Comparison of ENCODE assay signal across 26 cellular contexts in genomic region chr2:177042311-177042710, GRCh38.
DNase-seq lines count a peak whose midpoint lies in the region; TF ChIP-seq lines count a peak whose summit lies in the region.
"Had no signal": no experiment of that assay in that cellular context is flagged by ENCODE, and none has a peak within 500 bp of the region (broad histone marks: within the 10 kb centered on the region; RNA-seq: fewer than 3 reads in every experiment).

No MANE protein-coding gene starts in this region.

- no peak overlapping the region for H3K56ac ChIP-seq in H9 (ENCODE audit: insufficient read length, low read depth, low read length)

- no peak overlapping the region for H3K14ac ChIP-seq in H9 (ENCODE audit: insufficient read depth, low read length)

- H4K20me1 ChIP-seq in H9 (ENCODE audit: control insufficient read depth, insufficient read depth, insufficient read length), result no peaks in the 10 kb centered on the region
- H4K20me1 ChIP-seq: BLaER1 had no signal

- TF ChIP-seq CTCF in H9 (conservative IDR thresholded peaks at IDR 0.05) (no peak), HEK293 (tag by site-specific recombination; IDR thresholded peaks at IDR 0.05) (no peak), VCaP (conservative IDR thresholded peaks at IDR 0.05) (no peak), RWPE1 (conservative IDR thresholded peaks at IDR 0.05; ENCODE audit: low read depth) (no peak)

- no peak overlapping the region for H3T11ph ChIP-seq in H9 (ENCODE audit: low read length)

- H2BK15ac ChIP-seq in H9 (ENCODE audit: low read depth, low read length), result no peak overlapping the region

- no peak overlapping the region for H2BK20ac ChIP-seq in H9 (ENCODE audit: low read depth, low read length, poor library complexity, severe bottlenecking)

- WGBS in H9 (ENCODE audit: extremely low coverage, insufficient read length, low lambda C conversion rate), result no CpG with 5 or more reads among the region's 3 CpGs

- CTCF ChIA-PET in HEK293 (lab: Yijun Ruan, JAX) (interaction anchor here (0.7 kb wide), 1 partner anchor 12 kb away, joined by 3 read pairs; no protein-coding TSS in a partner anchor), RWPE1 (lab: Yijun Ruan, JAX) (no interaction called here)

- H2AK5ac ChIP-seq in H9 (ENCODE audit: insufficient read length, low read length), result no peak overlapping the region

- no peak overlapping the region for H3K18ac ChIP-seq in H9 (ENCODE audit: insufficient read length, low read depth, low read length)

- H3K36me3 ChIP-seq in HEK293 (ENCODE audit: control insufficient read depth in 2 of 2, insufficient read depth in 1 of 2, low read length in 2 of 2), result no peaks in the 10 kb centered on the region
- H3K36me3 ChIP-seq in SJSA1, result no peaks in the 10 kb centered on the region
- H3K36me3 ChIP-seq: BE2C, BLaER1 had no signal

- H3K27me3 Mint-ChIP-seq in H9 (ENCODE audit: low read depth), result no peaks in the 10 kb centered on the region; the same call in 1 of the 2 replicates

- H3K79me2 ChIP-seq in H9 (ENCODE audit: insufficient read depth, low read length), result no peaks in the 10 kb centered on the region

- H3K9ac ChIP-seq in H9 (ENCODE audit: extremely low read depth, insufficient read length, low read length), result no peak overlapping the region
- H3K9ac ChIP-seq: BLaER1 had no signal

- no peak overlapping the region for H4K8ac ChIP-seq in H9 (replicated peaks; ENCODE audit: insufficient read length, low read depth, low read length)

- H3K4me3 Mint-ChIP-seq in H9, result no peak overlapping the region
- H3K4me3 Mint-ChIP-seq: CD14-positive monocyte; CD4-positive, alpha-beta memory T cell; CD4-positive, CD25-positive, alpha-beta regulatory T cell; CD8-positive, alpha-beta memory T cell had no signal

- no peaks in the 10 kb centered on the region for H3K4me1 ChIP-seq in H9 (ENCODE audit: insufficient read depth, low read length)
- H3K4me1 ChIP-seq in HEK293 (ENCODE audit: control insufficient read depth, insufficient read depth, low read length), result peaks cover 9% of the 10 kb centered on the region
- peaks cover 7% of the 10 kb centered on the region for H3K4me1 ChIP-seq in SJSA1 (replicated peaks)
- H3K4me1 ChIP-seq: BLaER1 had no signal

- no peak overlapping the region for H2BK12ac ChIP-seq in H9 (ENCODE audit: insufficient read length, low read depth, low read length)

- H3K4ac ChIP-seq in H9 (ENCODE audit: low read depth, low read length), result no peak overlapping the region

- no peaks in the 10 kb centered on the region for H3K36me3 Mint-ChIP-seq in H9 (ENCODE audit: insufficient read depth in 1 of 3, low read depth in 3 of 3)
- H3K36me3 Mint-ChIP-seq: CD14-positive monocyte; CD4-positive, alpha-beta memory T cell; CD4-positive, CD25-positive, alpha-beta regulatory T cell; CD8-positive, alpha-beta memory T cell had no signal

- no peak overlapping the region for H3K4me2 ChIP-seq in H9 (ENCODE audit: insufficient read depth, insufficient read length, low read length)
- H3K4me2 ChIP-seq: BLaER1 had no signal

- H3K4me3 ChIP-seq in HEK293 (ENCODE audit: low read depth, low read length) (no peak overlapping the region), SJSA1 (no peak overlapping the region)
- H3K4me3 ChIP-seq: BLaER1, GM12878 had no signal

- H4K91ac ChIP-seq in H9 (ENCODE audit: insufficient read length, low read depth, low read length), result no peak overlapping the region

- H3K9me3 ChIP-seq in H9 (ENCODE audit: control insufficient read depth, low read depth, low read length), result no peaks in the 10 kb centered on the region
- no peaks in the 10 kb centered on the region for H3K9me3 ChIP-seq in HEK293 (ENCODE audit: control insufficient read depth, insufficient read depth, low read depth, low read length)
- H3K9me3 ChIP-seq in SJSA1 (replicated peaks), result no peaks in the 10 kb centered on the region
- H3K9me3 ChIP-seq: BE2C, BLaER1 had no signal

- no peaks in the 10 kb centered on the region for H3K9me3 Mint-ChIP-seq in H9
- H3K9me3 Mint-ChIP-seq: CD14-positive monocyte; CD4-positive, alpha-beta memory T cell; CD4-positive, CD25-positive, alpha-beta regulatory T cell had no signal

- H3K27ac Mint-ChIP-seq in H9, result no peak overlapping the region
- H3K27ac Mint-ChIP-seq: CD14-positive monocyte; CD4-positive, alpha-beta memory T cell; CD4-positive, CD25-positive, alpha-beta regulatory T cell had no signal

- POLR2A ChIA-PET in HEK293 (lab: Yijun Ruan, JAX) (no interaction called here), RWPE1 (lab: Yijun Ruan, JAX; ENCODE audit: low non-redundant PET) (no interaction called here)

- no peaks in the 10 kb centered on the region for H3K23me2 ChIP-seq in H9 (ENCODE audit: insufficient read length, low read depth, low read length, poor library complexity, severe bottlenecking)

- peak overlapping the region; percentile 50 for H2AFZ ChIP-seq in H9 (ENCODE audit: low read length)

- DNase-seq in H9 (no peak), SJSA1 (ENCODE audit: low read depth in 1 of 2, low spot score in 2 of 2) (no peak), T-helper 9 cell (no peak), RWPE1 (ENCODE audit: low spot score) (no peak), NCI-H69 (lab: John Stamatoyannopoulos, UW) (no peak)
- DNase-seq in stimulated activated CD4-positive, alpha-beta T cell treated with anti-CD3 and anti-CD28 coated beads, Interleukin-12 subunit alpha, Interleukin-12 subunit beta, amount 100 ng/mL, for 4 hours, result no peak
- DNase-seq: 8988T; ACHN; BE2C; C1 segment of cervical spinal cord; CD4-positive, alpha-beta memory T cell; CD4-positive, CD25-positive, alpha-beta regulatory T cell; CD8-positive, alpha-beta memory T cell; COR-L47; DMS 273 treated with DMSO at 0.1 percent for 48 hours; DMS153; DMS53; DMS79; DND-41; EL; GDM1 had no signal

- H3K27me3 ChIP-seq in H9 (ENCODE audit: insufficient read depth, low read length) (no peaks in the 10 kb centered on the region), SJSA1 (replicated peaks) (no peaks in the 10 kb centered on the region)
- H3K27me3 ChIP-seq: BE2C, BLaER1 had no signal

- no peak overlapping the region for H4K5ac ChIP-seq in H9 (ENCODE audit: insufficient read length, low read depth, low read length)

- H2BK120ac ChIP-seq in H9 (ENCODE audit: low read depth, low read length, poor library complexity, severe bottlenecking), result no peak overlapping the region

- H3K27ac ChIP-seq in H9 (ENCODE audit: insufficient read length, low read depth, low read length), result no peak overlapping the region
- no peak overlapping the region for H3K27ac ChIP-seq in HEK293 (ENCODE audit: extremely low read depth, low read depth, low read length)
- peak overlapping the region; percentile 22; the same call in 1 of the 2 replicates for H3K27ac ChIP-seq in SJSA1
- H3K27ac ChIP-seq in VCaP, result peak overlapping the region; percentile 34
- H3K27ac ChIP-seq in RWPE1, result no peak overlapping the region
- H3K27ac ChIP-seq: BLaER1 had no signal

- H3K23ac ChIP-seq in H9 (ENCODE audit: insufficient read length, low read depth, low read length), result no peak overlapping the region

- no peak overlapping the region for H2BK5ac ChIP-seq in H9 (ENCODE audit: insufficient read length, low read length)

- H3K79me1 ChIP-seq in H9 (ENCODE audit: insufficient read depth, low read depth, low read length, poor library complexity, severe bottlenecking), result no peaks in the 10 kb centered on the region

- H3K4me1 Mint-ChIP-seq in H9, result peaks cover 3 to 7% of the 10 kb centered on the region in 2 experiments
- H3K4me1 Mint-ChIP-seq: CD14-positive monocyte; CD4-positive, alpha-beta memory T cell; CD4-positive, CD25-positive, alpha-beta regulatory T cell; CD8-positive, alpha-beta memory T cell had no signal

TF ChIP-seq in HEK293, 187 proteins besides CTCF, POLR2A, EP300 and RAD21 (continues in another document):
- TF ChIP-seq ZBTB49 (tag by site-specific recombination; IDR thresholded peaks at IDR 0.05; ENCODE audit: low read depth) (no peak), KLF10 (tag by site-specific recombination; IDR thresholded peaks at IDR 0.05) (0 out of 2 replicates have a peak, but pooled peaks have one; percentile 45), FEZF1 (tag by site-specific recombination; IDR thresholded peaks at IDR 0.05) (0 out of 2 replicates have a peak, but pooled peaks have one; percentile 26), ZBTB44 (tag by site-specific recombination; IDR thresholded peaks at IDR 0.05) (0 out of 2 replicates have a peak, but pooled peaks have one; percentile 16), ZSCAN16 (tag by site-specific recombination; IDR thresholded peaks at IDR 0.05) (no peak), GLIS1 (tag by site-specific recombination; IDR thresholded peaks at IDR 0.05) (0 out of 2 replicates have a peak, but pooled peaks have one; percentile 13)

Comparison
In these comparisons a context has a peak if more than half of its experiments do, and no peak if none do; other contexts are left out.
1. H3K27ac ChIP-seq: peak in SJSA1 (single experiment) and VCaP (single experiment); none in H9 (single experiment), HEK293 (single experiment) and RWPE1 (single experiment).